In genomic region chr1:28553229-28553930, GRCh38 we compare ENCODE assay signal across 8 cellular contexts. TPM values are rescaled to one million over a fixed set of nuclear protein-coding genes. Genes with fewer than 3 reads are reported as not detected.
DNase-seq lines count a peak whose midpoint lies in the region; ATAC-seq and TF ChIP-seq lines count a peak whose summit lies in the region.

No MANE protein-coding gene starts in this region.

- peak overlapping the region; percentile 65 for H3K27ac ChIP-seq in neural cell (ENCODE audit: low read length)

- H3K4me3 ChIP-seq in neural cell (ENCODE audit: low read length): peak overlapping the region; percentile 84

- H3K9ac ChIP-seq in neural cell (ENCODE audit: low read length): peak overlapping the region; percentile 90

- H3K36me3 Mint-ChIP-seq in activated naive CD4-positive, alpha-beta T cell treated with anti-CD3 and anti-CD28 coated beads, Interleukin-2, amount 50 U/mL, for 72 hours: peaks cover 13 to 24% of the 10 kb centered on the region in 2 donors

- H3K36me3 ChIP-seq in neural cell (ENCODE audit: insufficient read depth, low read length): no peaks in the 10 kb centered on the region

- H3K9me3 ChIP-seq in neural cell (ENCODE audit: low read length): no peaks in the 10 kb centered on the region

- no peaks in the 10 kb centered on the region for H3F3A ChIP-seq in neural cell (ENCODE audit: insufficient read depth, low read length, poor library complexity, severe bottlenecking)

- no peaks in the 10 kb centered on the region for H4K20me1 ChIP-seq in neural cell (ENCODE audit: insufficient read depth)

- TF ChIP-seq RAD21 in neural cell (conservative IDR thresholded peaks at IDR 0.05): no peak

- ATAC-seq in HG02571 (IDR thresholded peaks at IDR 0.05; ENCODE audit: unreplicated experiment): peak; percentile 25
- ATAC-seq in activated naive CD4-positive, alpha-beta T cell treated with anti-CD3 and anti-CD28 coated beads, Interleukin-2, amount 50 U/mL, for 72 hours: peak; percentile 23 to 35

- DNase-seq in stimulated activated CD4-positive, alpha-beta T cell treated with anti-CD3 and anti-CD28 coated beads, Interleukin-1b, Interleukin-23, amount 100 ng/mL, for 4 hours (ENCODE audit: low read depth in 2 of 2): peak; percentile 8 to 32
- DNase-seq in stimulated activated CD4-positive, alpha-beta T cell treated with anti-CD3 and anti-CD28 coated beads, Interleukin-4, amount 100 ng/mL, for 24 hours: no peak
- peak; percentile 43 for DNase-seq in NCI-H146 treated with DMSO at 0.1 percent for 48 hours (lab: John Stamatoyannopoulos, UW; ENCODE audit: unreplicated experiment)
- peak in 1 of 2 donors; percentile 62 for DNase-seq in activated naive CD4-positive, alpha-beta T cell treated with anti-CD3 and anti-CD28 coated beads, Interleukin-2, amount 50 U/mL, for 72 hours (ENCODE audit: low spot score in 2 of 2)
- DNase-seq in germinal center (ENCODE audit: low spot score): peak; percentile 65
- DNase-seq in KBM-7: no peak

- peak overlapping the region; percentile 45 for H3K4me2 ChIP-seq in neural cell (ENCODE audit: low read length)

- H3K27me3 ChIP-seq in neural cell (ENCODE audit: insufficient read depth, low read depth, low read length): no peaks in the 10 kb centered on the region

- in situ Hi-C loops in KBM-7 (cut with MboI; ENCODE audit: low pct_unique_long_range_greater_than_20kb, low sequenced_read_pairs): no loop called here

- no peaks in the 10 kb centered on the region for H3K9me3 Mint-ChIP-seq in activated naive CD4-positive, alpha-beta T cell treated with anti-CD3 and anti-CD28 coated beads, Interleukin-2, amount 50 U/mL, for 72 hours

- no peak for TF ChIP-seq EP300 in neural cell (conservative IDR thresholded peaks at IDR 0.05; ENCODE audit: poor library complexity, severe bottlenecking)

- peaks cover 12% of the 10 kb centered on the region for H3K79me2 ChIP-seq in neural cell (replicated peaks; ENCODE audit: insufficient read depth, low read length)

- H3K27ac Mint-ChIP-seq in activated naive CD4-positive, alpha-beta T cell treated with anti-CD3 and anti-CD28 coated beads, Interleukin-2, amount 50 U/mL, for 72 hours: peak overlapping the region; percentile 97 to 99

- H3K9me2 ChIP-seq in neural cell (ENCODE audit: insufficient read depth, low read length): no peaks in the 10 kb centered on the region

- TF ChIP-seq CTCF in neural cell (IDR thresholded peaks at IDR 0.05; ENCODE audit: poor library complexity, severe bottlenecking): no peak

- peak overlapping the region; percentile 85 for H2AFZ ChIP-seq in neural cell (ENCODE audit: low read depth, low read length)

TF ChIP-seq in neural cell, 6 proteins besides CTCF, POLR2A, EP300 and RAD21:
- TF ChIP-seq EZH2 (IDR thresholded peaks at IDR 0.05; ENCODE audit: borderline replicate concordance, insufficient read depth, low read length, poor library complexity, severe bottlenecking) (no peak), SMC3 (conservative IDR thresholded peaks at IDR 0.05; ENCODE audit: poor library complexity) (no peak), POLR2AphosphoS5 (IDR thresholded peaks at IDR 0.05) (no peak), TAF1 (IDR thresholded peaks at IDR 0.05; ENCODE audit: low read depth) (peak; percentile 16), MXI1 (conservative IDR thresholded peaks at IDR 0.05; ENCODE audit: poor library complexity, severe bottlenecking) (peak; percentile 14), REST (IDR thresholded peaks at IDR 0.05; ENCODE audit: borderline replicate concordance) (peak; percentile 84)

RNA-seq across cellular contexts. Expression of gene TRNAU1AP, which starts 0.5 kb away (rescaled TPM):
- 10 to 100 TPM; 64.8 to 73.4 TPM for total RNA-seq in activated naive CD4-positive, alpha-beta T cell treated with anti-CD3 and anti-CD28 coated beads, Interleukin-2, amount 50 U/mL, for 72 hours
- polyA plus RNA-seq in neural cell: 80.8 and 91.6 TPM in 2 replicates
- 47.5 and 50.9 TPM in 2 replicates for polyA minus RNA-seq in neural cell

RNA-seq across cellular contexts. Expression of gene RAB42, which starts 38.7 kb away (rescaled TPM):
- under 1 TPM in 1 of 2 donors, not detected in 1; 0.21 TPM for total RNA-seq in activated naive CD4-positive, alpha-beta T cell treated with anti-CD3 and anti-CD28 coated beads, Interleukin-2, amount 50 U/mL, for 72 hours
- polyA plus RNA-seq in neural cell: not detected in 2 replicates
- not detected in 2 replicates for polyA minus RNA-seq in neural cell

RNA-seq across cellular contexts. Expression of gene RCC1, which starts 47.5 kb away (rescaled TPM):
- total RNA-seq in activated naive CD4-positive, alpha-beta T cell treated with anti-CD3 and anti-CD28 coated beads, Interleukin-2, amount 50 U/mL, for 72 hours: 10 to 100 TPM; 90.1 to 98.2 TPM
- 13.1 and 15.3 TPM in 2 replicates for polyA plus RNA-seq in neural cell
- 19.0 and 23.4 TPM in 2 replicates for polyA minus RNA-seq in neural cell

Comparison
In these comparisons a context has a peak if more than half of its experiments do, and no peak if none do; other contexts are left out.
1. DNase-seq: peak in stimulated activated CD4-positive, alpha-beta T cell treated with anti-CD3 and anti-CD28 coated beads, Interleukin-1b, Interleukin-23, amount 100 ng/mL, for 4 hours (2 of 2), NCI-H146 treated with DMSO at 0.1 percent for 48 hours (single experiment) and germinal center (single experiment); none in stimulated activated CD4-positive, alpha-beta T cell treated with anti-CD3 and anti-CD28 coated beads, Interleukin-4, amount 100 ng/mL, for 24 hours (single experiment) and KBM-7 (single experiment).